7 cellular contexts compared by ENCODE assay signal in the genomic region with DNA sequence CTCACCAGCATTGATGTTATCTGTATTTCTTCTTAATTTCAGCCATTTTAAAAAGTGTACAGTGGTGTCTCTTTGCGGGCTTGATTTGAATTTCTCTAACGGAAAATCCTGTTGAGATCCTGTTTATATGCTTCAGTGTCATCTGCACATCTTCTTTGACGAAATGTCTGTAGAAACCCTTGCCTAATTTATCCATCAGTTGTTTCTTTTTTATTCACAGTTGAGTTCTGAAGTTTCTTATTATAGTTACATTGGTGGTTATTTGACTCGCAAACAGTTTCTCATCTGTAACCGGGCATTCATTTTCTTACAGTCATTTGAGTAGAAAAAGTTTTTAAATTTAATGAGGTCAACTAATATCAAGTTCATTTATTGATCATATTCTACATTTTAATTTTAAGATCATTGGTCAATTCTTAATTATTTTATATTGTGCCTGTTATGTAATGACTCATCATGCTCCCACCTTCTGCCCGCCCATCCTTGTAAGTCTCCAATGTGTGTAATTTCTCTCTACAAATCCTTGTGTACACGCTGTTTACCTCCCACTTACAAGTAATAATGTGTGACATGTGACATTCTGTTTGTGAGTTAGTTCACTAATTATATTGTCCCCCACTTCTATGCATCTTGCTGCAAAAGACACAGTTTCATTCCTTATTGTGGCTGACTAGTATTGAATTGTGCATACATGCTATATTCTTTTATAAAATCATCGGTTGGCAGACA.
DNase-seq lines count a peak whose midpoint lies in the region; ATAC-seq, FAIRE-seq and TF ChIP-seq lines count a peak whose summit lies in the region.
"Not testable (repeated sequence)": the region's sequence is repeated elsewhere in the genome, so short reads cannot be mapped to it uniquely, and the experiment has no call there.

No MANE protein-coding gene starts in this region.

- WGBS in GM12878 (ENCODE audit: insufficient coverage, insufficient replicate concordance, low lambda C conversion rate, missing lambda C conversion rate), result 3% methylated on average over 8 of the region's 8 CpGs

- FAIRE-seq in GM12878 (lab: Jason Lieb, UNC), result not testable (repeated sequence)

- POLR2A ChIA-PET in GM12878 (lab: Charles Lee), result not testable (repeated sequence)

- H2AFZ ChIP-seq in OCI-LY1 (ENCODE audit: low read length); GM12878 (ENCODE audit: control insufficient read depth, low read depth, low read length): not testable (repeated sequence)

- H3K4me1 ChIP-seq in BLaER1 treated with 17β-estradiol and CSF1 and Interleukin-3, amounts not matched to agents 10 nM and 100 nM, result peaks cover 0 to 88% (median 59%) of the 10 kb centered on the region in 10 experiments; a peak in 15 of 20 replicates
- H3K4me1 ChIP-seq in OCI-LY1 (ENCODE audit: insufficient read depth, low read length, severe bottlenecking), result peaks cover 88% of the 10 kb centered on the region
- peaks cover 19% of the 10 kb centered on the region for H3K4me1 ChIP-seq in GM12878 (ENCODE audit: control insufficient read depth, insufficient read depth, low read length)

- not testable (repeated sequence) for H3K9me3 Mint-ChIP-seq in activated T-cell treated with anti-CD3 and anti-CD28 coated beads, Interleukin-2, amount 50 U/mL, for 24 hours; stimulated activated effector memory CD8-positive, alpha-beta T cell treated with anti-CD3 and anti-CD28 coated beads, Interleukin-12 subunit alpha, Interleukin-12 subunit beta, amount 100 ng/mL, for 72 hours

- H3K27ac Mint-ChIP-seq in T-helper 17 cell, result peak overlapping the region; percentile 16
- peak overlapping the region; percentile 48 for H3K27ac Mint-ChIP-seq in activated T-cell treated with anti-CD3 and anti-CD28 coated beads, Interleukin-2, amount 50 U/mL, for 24 hours
- H3K27ac Mint-ChIP-seq in stimulated activated effector memory CD8-positive, alpha-beta T cell treated with anti-CD3 and anti-CD28 coated beads, Interleukin-12 subunit alpha, Interleukin-12 subunit beta, amount 100 ng/mL, for 72 hours, result peak overlapping the region; percentile 15

- H4K20me1 ChIP-seq in BLaER1 treated with 17β-estradiol and CSF1 and Interleukin-3, amounts not matched to agents 10 nM and 100 nM; OCI-LY1 (ENCODE audit: insufficient read depth, low read length); GM12878 (ENCODE audit: control insufficient read depth, insufficient read depth): not testable (repeated sequence)

- H3K36me3 Mint-ChIP-seq in T-helper 17 cell (ENCODE audit: low read depth); activated T-cell treated with anti-CD3 and anti-CD28 coated beads, Interleukin-2, amount 50 U/mL, for 24 hours (ENCODE audit: low read depth); stimulated activated effector memory CD8-positive, alpha-beta T cell treated with anti-CD3 and anti-CD28 coated beads, Interleukin-12 subunit alpha, Interleukin-12 subunit beta, amount 100 ng/mL, for 72 hours: not testable (repeated sequence)

- SMC1A ChIA-PET in GM12878 (lab: Charles Lee; ENCODE audit: uncharacterized antibody, unreplicated experiment), result not testable (repeated sequence)

- H3K9ac ChIP-seq in BLaER1 treated with 17β-estradiol and CSF1 and Interleukin-3, amounts not matched to agents 10 nM and 100 nM, result peak overlapping the region in 2 of 11 experiments; percentile 44 to 46; a peak in 3 of 22 replicates
- H3K9ac ChIP-seq in OCI-LY1 (ENCODE audit: low read length), result peak overlapping the region; percentile 40
- not testable (repeated sequence) for H3K9ac ChIP-seq in GM12878 (ENCODE audit: control insufficient read depth, insufficient read depth, low read length)

- H3K27ac ChIP-seq in BLaER1 treated with 17β-estradiol and CSF1 and Interleukin-3, amounts not matched to agents 10 nM and 100 nM, result peak overlapping the region in 6 of 11 experiments; percentile 49 to 72 (median 63); a peak in 12 of 22 replicates
- H3K27ac ChIP-seq in OCI-LY1 (ENCODE audit: low read depth, low read length, poor library complexity, severe bottlenecking), result peak overlapping the region; percentile 96
- H3K27ac ChIP-seq in GM12878 (ENCODE audit: control insufficient read depth, insufficient read depth), result peak overlapping the region; percentile 50

- TF ChIP-seq CTCF in GM10266 (IDR thresholded peaks at IDR 0.05; ENCODE audit: control insufficient read depth, insufficient read depth, low read depth, missing control alignments); OCI-LY1 (IDR thresholded peaks at IDR 0.05; ENCODE audit: low read length); GM12878 (IDR thresholded peaks at IDR 0.05 in 2 of 3, conservative IDR thresholded peaks at IDR 0.05 in 1 of 3; ENCODE audit: control insufficient read depth in 2 of 3, extremely low read depth in 1 of 3, insufficient read depth in 1 of 3, low read depth in 3 of 3, low read length in 3 of 3): not testable (repeated sequence)

- TF ChIP-seq EP300 in GM12878 (IDR thresholded peaks at IDR 0.05; ENCODE audit: borderline replicate concordance in 1 of 2, control insufficient read depth in 1 of 2, low read depth in 2 of 2, low read length in 2 of 2), result not testable (repeated sequence)

- not testable (repeated sequence) for TF ChIP-seq RAD21 in GM12878 (IDR thresholded peaks at IDR 0.05; ENCODE audit: insufficient read depth, low read depth, low read length)

- not testable (repeated sequence) for TF ChIP-seq POLR2A in GM12878 (IDR thresholded peaks at IDR 0.05; ENCODE audit: low read depth, low read length)

- peaks cover 27% of the 10 kb centered on the region for H3K4me1 Mint-ChIP-seq in T-helper 17 cell
- peaks cover 46% of the 10 kb centered on the region for H3K4me1 Mint-ChIP-seq in activated T-cell treated with anti-CD3 and anti-CD28 coated beads, Interleukin-2, amount 50 U/mL, for 24 hours (ENCODE audit: low read depth)
- H3K4me1 Mint-ChIP-seq in stimulated activated effector memory CD8-positive, alpha-beta T cell treated with anti-CD3 and anti-CD28 coated beads, Interleukin-12 subunit alpha, Interleukin-12 subunit beta, amount 100 ng/mL, for 72 hours, result peaks cover 40% of the 10 kb centered on the region

- in situ Hi-C loops in GM12878 (cut with MboI), result not testable (repeated sequence)

- not testable (repeated sequence) for H3K9me3 ChIP-seq in BLaER1 treated with 17β-estradiol and CSF1 and Interleukin-3, amounts not matched to agents 10 nM and 100 nM (replicated peaks in 1 of 11); OCI-LY1 (ENCODE audit: low read length); T-helper 17 cell (ENCODE audit: control insufficient read depth, low read length, poor library complexity, severe bottlenecking); GM12878 (replicated peaks; ENCODE audit: control insufficient read depth, insufficient read depth, low read length)

- not testable (repeated sequence) for H3K36me3 ChIP-seq in BLaER1 treated with 17β-estradiol and CSF1 and Interleukin-3, amounts not matched to agents 10 nM and 100 nM; OCI-LY1 (ENCODE audit: insufficient read depth, low read length); GM12878 (ENCODE audit: control insufficient read depth in 2 of 2, insufficient read depth in 2 of 2, low read length in 1 of 2)

- not testable (repeated sequence) for H3K4me3 Mint-ChIP-seq in T-helper 17 cell; activated T-cell treated with anti-CD3 and anti-CD28 coated beads, Interleukin-2, amount 50 U/mL, for 24 hours; stimulated activated effector memory CD8-positive, alpha-beta T cell treated with anti-CD3 and anti-CD28 coated beads, Interleukin-12 subunit alpha, Interleukin-12 subunit beta, amount 100 ng/mL, for 72 hours

- not testable (repeated sequence) for H3K27me3 Mint-ChIP-seq in T-helper 17 cell; activated T-cell treated with anti-CD3 and anti-CD28 coated beads, Interleukin-2, amount 50 U/mL, for 24 hours

- peak; percentile 1 for DNase-seq in GM10266 (ENCODE audit: extremely low spot score)
- not testable (repeated sequence) for DNase-seq in T-helper 17 cell; activated T-cell treated with anti-CD3 and anti-CD28 coated beads, Interleukin-2, amount 50 U/mL, for 24 hours; GM12878 (ENCODE audit: low read depth, low spot score); stimulated activated effector memory CD8-positive, alpha-beta T cell treated with anti-CD3 and anti-CD28 coated beads, Interleukin-12 subunit alpha, Interleukin-12 subunit beta, amount 100 ng/mL, for 72 hours (ENCODE audit: low spot score in 2 of 2)

- not testable (repeated sequence) for H3K9me2 ChIP-seq in OCI-LY1 (ENCODE audit: low read depth, low read length)

- H3K27me3 ChIP-seq in BLaER1 treated with 17β-estradiol and CSF1 and Interleukin-3, amounts not matched to agents 10 nM and 100 nM; OCI-LY1 (ENCODE audit: insufficient read depth, low read length); GM12878 (replicated peaks in 1 of 2; ENCODE audit: control insufficient read depth in 2 of 2, insufficient read depth in 2 of 2, low read length in 1 of 2): not testable (repeated sequence)

- not testable (repeated sequence) for BruUV-seq in GM12878 (replicated peaks; lab: Mats Ljungman, UMichigan)

- H3K4me3 ChIP-seq in BLaER1 treated with 17β-estradiol and CSF1 and Interleukin-3, amounts not matched to agents 10 nM and 100 nM, result peak overlapping the region in 1 of 10 experiments; percentile 19; a peak in 1 of 20 replicates
- H3K4me3 ChIP-seq in OCI-LY1 (ENCODE audit: low read depth, low read length, poor library complexity, severe bottlenecking) (peak overlapping the region; percentile 49), GM12878 (0 out of 2 replicates have a peak overlapping the region, but pooled peaks have one; percentile 33)

- RAD21 ChIA-PET in GM12878 (lab: Charles Lee; ENCODE audit: unreplicated experiment), result not testable (repeated sequence)

- not testable (repeated sequence) for H3F3A ChIP-seq in OCI-LY1 (ENCODE audit: insufficient read depth, low read length)

- H3K4me2 ChIP-seq in BLaER1 treated with 17β-estradiol and CSF1 and Interleukin-3, amounts not matched to agents 10 nM and 100 nM, result peak overlapping the region in 8 of 11 experiments; percentile 30 to 75 (median 56); a peak in 14 of 22 replicates
- peak overlapping the region; percentile 46 for H3K4me2 ChIP-seq in OCI-LY1 (ENCODE audit: low read length)
- H3K4me2 ChIP-seq in GM12878 (ENCODE audit: control insufficient read depth, insufficient read depth), result peak overlapping the region; percentile 71

- not testable (repeated sequence) for H3K79me2 ChIP-seq in OCI-LY1 (ENCODE audit: insufficient read depth, low read length); GM12878 (ENCODE audit: control insufficient read depth, insufficient read depth, low read length)

- intact Hi-C loops in GM12878 (cut with micrococcal nuclease; ENCODE audit: unreplicated experiment), result not testable (repeated sequence)

- CTCF ChIA-PET in GM12878 (lab: Yijun Ruan, JAX), result not testable (repeated sequence)

- not testable (repeated sequence) for ATAC-seq in T-helper 17 cell; stimulated activated effector memory CD8-positive, alpha-beta T cell treated with anti-CD3 and anti-CD28 coated beads, Interleukin-12 subunit alpha, Interleukin-12 subunit beta, amount 100 ng/mL, for 72 hours
- peak; percentile 36 for ATAC-seq in GM12878
